Comparison of ENCODE assay signal across 12 cellular contexts in genomic region chr5:148730272-148730954, GRCh38.
DNase-seq lines count a peak whose midpoint lies in the region; ATAC-seq, FAIRE-seq and TF ChIP-seq lines count a peak whose summit lies in the region.
"Had no signal": no experiment of that assay in that cellular context is flagged by ENCODE, and none has a peak within 500 bp of the region (broad histone marks: within the 10 kb centered on the region; RNA-seq: fewer than 3 reads in every experiment).

No MANE protein-coding gene starts in this region.

- H3K27ac ChIP-seq in CD4-positive, alpha-beta T cell (ENCODE audit: low read depth, low read length): no peak overlapping the region
- H3K27ac ChIP-seq in ascending aorta (peak overlapping the region; percentile 30 to 33), testis (no peak overlapping the region)
- H3K27ac ChIP-seq: PC-9 had no signal

- no peaks in the 10 kb centered on the region for H3K9me3 ChIP-seq in CD4-positive, alpha-beta T cell (ENCODE audit: control insufficient read depth, low read length)
- H3K9me3 ChIP-seq in ascending aorta: no peaks in the 10 kb centered on the region
- no peaks in the 10 kb centered on the region for H3K9me3 ChIP-seq in testis

- no peaks in the 10 kb centered on the region for H3K36me3 Mint-ChIP-seq in CD4-positive, alpha-beta T cell (ENCODE audit: low read depth)
- H3K36me3 Mint-ChIP-seq: CD8-positive, alpha-beta T cell had no signal

- peak; percentile 16 for ATAC-seq in CD4-positive, alpha-beta T cell (ENCODE audit: poor library complexity)
- ATAC-seq in HG02759 (IDR thresholded peaks at IDR 0.05; ENCODE audit: unreplicated experiment): no peak
- ATAC-seq in GM21390 (IDR thresholded peaks at IDR 0.05; ENCODE audit: unreplicated experiment): no peak

- peak; percentile 55 for FAIRE-seq in H54 (lab: Jason Lieb, UNC)
- no peak for FAIRE-seq in frontal cortex (lab: Jason Lieb, UNC)

- TF ChIP-seq POLR2A in H54 (IDR thresholded peaks at IDR 0.05; ENCODE audit: low read depth, low read length) (no peak), testis (IDR thresholded peaks at IDR 0.05) (no peak)

- peaks cover 5% of the 10 kb centered on the region for H3K4me1 Mint-ChIP-seq in CD4-positive, alpha-beta T cell (ENCODE audit: low read depth)

- WGBS in testis, 2 donors: 46 to 65% methylated on average over 7 of the region's 7 CpGs

- no peak for DNase-seq in CD4-positive, alpha-beta T cell
- no peak for DNase-seq in H54 (ENCODE audit: insufficient read length, low spot score)
- no peak for DNase-seq in ascending aorta (ENCODE audit: low spot score in 2 of 2)
- DNase-seq in left kidney (ENCODE audit: low read depth, low spot score): peak; percentile 54
- no peak for DNase-seq in frontal cortex (ENCODE audit: low spot score in 2 of 2)
- no peak for DNase-seq in testis
- DNase-seq: activated gamma-delta T cell had no signal

- H3K27me3 ChIP-seq in CD4-positive, alpha-beta T cell (ENCODE audit: control insufficient read depth, insufficient read depth, low read length): no peaks in the 10 kb centered on the region
- no peaks in the 10 kb centered on the region for H3K27me3 ChIP-seq in ascending aorta
- no peaks in the 10 kb centered on the region for H3K27me3 ChIP-seq in testis

- CTCF ChIA-PET in CD4-positive, alpha-beta T cell (lab: Charles Lee): interaction anchor here (0.6 to 2.3 kb wide), 21 partner anchors 9 to 1102 kb away, joined by 3 to 23 read pairs (median 4); no protein-coding TSS in a partner anchor

- no peak for TF ChIP-seq CTCF in CD4-positive, alpha-beta T cell (IDR thresholded peaks at IDR 0.05)
- TF ChIP-seq CTCF in ascending aorta (IDR thresholded peaks at IDR 0.05) (no peak), testis (IDR thresholded peaks at IDR 0.05) (no peak)

- no peaks in the 10 kb centered on the region for H3K9me3 Mint-ChIP-seq in CD4-positive, alpha-beta T cell
- H3K9me3 Mint-ChIP-seq: CD8-positive, alpha-beta T cell; effector memory CD8-positive, alpha-beta T cell had no signal

- no peaks in the 10 kb centered on the region for H3K36me3 ChIP-seq in ascending aorta
- H3K36me3 ChIP-seq in testis (ENCODE audit: low read depth, missing control alignments): no peaks in the 10 kb centered on the region

- H3K27me3 Mint-ChIP-seq in CD4-positive, alpha-beta T cell: peaks cover 11% of the 10 kb centered on the region

- H3K4me3 ChIP-seq in ascending aorta (peak overlapping the region; percentile 36 to 47), testis (no peak overlapping the region)
- H3K4me3 ChIP-seq: PC-9 had no signal

- POLR2A ChIA-PET in CD4-positive, alpha-beta T cell (lab: Charles Lee): interaction anchor here (1.0 kb wide), 1 partner anchor 266 kb away, joined by 3 read pairs; no protein-coding TSS in a partner anchor

- no peak overlapping the region for H3K27ac Mint-ChIP-seq in CD4-positive, alpha-beta T cell
- H3K27ac Mint-ChIP-seq: CD8-positive, alpha-beta T cell had no signal

- H3K4me3 Mint-ChIP-seq in CD4-positive, alpha-beta T cell: no peak overlapping the region

- intact Hi-C loops in CD4-positive, alpha-beta T cell (cut with DNase I, micrococcal nuclease): loop anchor here (2.0 to 10.0 kb wide), 7 partner anchors 97 to 876 kb away; partner anchors contain the start of gene ADRB2 (in 1 of the 2)
- intact Hi-C loops in ascending aorta (cut with DNase I): loop anchor here (5.0 kb wide), 5 partner anchors 97 to 553 kb away; partner anchors contain the start of genes ADRB2 and FBXO38
- intact Hi-C loops in testis (cut with DNase I; ENCODE audit: low total_unique reads): loop anchor here (10.0 kb wide), 1 partner anchor 304 kb away; no protein-coding TSS in a partner anchor

- peaks cover 0 to 8% of the 10 kb centered on the region in 2 donors for H3K4me1 ChIP-seq in ascending aorta
- no peaks in the 10 kb centered on the region for H3K4me1 ChIP-seq in testis

Comparison
In these comparisons a context has a peak if more than half of its experiments do, and no peak if none do; other contexts are left out.
1. H3K27ac ChIP-seq: peak in ascending aorta (2 of 2); none in CD4-positive, alpha-beta T cell (single experiment) and testis (0 of 2).
2. H3K4me3 ChIP-seq: peak in ascending aorta (2 of 2); none in testis (0 of 2).